Comparison of ENCODE assay signal across 18 cellular contexts in genomic region chr7:142925413-142925812, GRCh38. TPM values are rescaled to one million over a fixed set of nuclear protein-coding genes. Genes with fewer than 3 reads are reported as not detected.
DNase-seq lines count a peak whose midpoint lies in the region; ATAC-seq, FAIRE-seq and TF ChIP-seq lines count a peak whose summit lies in the region.
"Had no signal": no experiment of that assay in that cellular context is flagged by ENCODE, and none has a peak within 500 bp of the region (broad histone marks: within the 10 kb centered on the region; RNA-seq: fewer than 3 reads in every experiment).

No MANE protein-coding gene starts in this region.

- CTCF ChIA-PET in GM12878 (lab: Yijun Ruan, JAX) (interaction anchor here (1.6 kb wide), 1 partner anchor 30 kb away, joined by 4 read pairs; no protein-coding TSS in a partner anchor), Calu3 (lab: Charles Lee) (interaction anchor here (1.0 to 1.1 kb wide), 2 partner anchors 15 to 35 kb away, joined by 3 read pairs; no protein-coding TSS in a partner anchor)

- H3K27ac ChIP-seq in GM12878 (ENCODE audit: control insufficient read depth, insufficient read depth) = no peak overlapping the region
- H3K27ac ChIP-seq: left ventricle myocardium inferior, ovary, RWPE1 had no signal

- H3K4me3 Mint-ChIP-seq in Calu3 (ENCODE audit: low read depth, unreplicated experiment) = no peak overlapping the region
- H3K4me3 Mint-ChIP-seq: activated CD8-positive, alpha-beta memory T cell treated with anti-CD3 and anti-CD28 coated beads, Interleukin-2, amount 10 ng/mL, durations not matched to agents 7 days and 5 days; CD4-positive, CD25-positive, alpha-beta regulatory T cell; HFFc6 had no signal

- no peak overlapping the region for H3K4me2 ChIP-seq in GM12878 (ENCODE audit: control insufficient read depth, insufficient read depth)

- no peak for TF ChIP-seq EP300 in GM12878 (IDR thresholded peaks at IDR 0.05; ENCODE audit: borderline replicate concordance in 1 of 2, control insufficient read depth in 1 of 2, low read depth in 2 of 2, low read length in 2 of 2)

- RAD21 ChIA-PET in GM12878 (lab: Charles Lee; ENCODE audit: unreplicated experiment) = no interaction called here

- H3K79me2 ChIP-seq in GM12878 (ENCODE audit: control insufficient read depth, insufficient read depth, low read length) = no peaks in the 10 kb centered on the region

- peaks cover 67% of the 10 kb centered on the region for H3K27me3 Mint-ChIP-seq in Calu3 (ENCODE audit: unreplicated experiment)

- ATAC-seq in GM12878 = peak; percentile 36; the same call in 1 of the 3 replicates
- ATAC-seq: activated CD8-positive, alpha-beta memory T cell treated with anti-CD3 and anti-CD28 coated beads, Interleukin-2, amount 10 ng/mL, durations not matched to agents 7 days and 5 days had no signal

- peak; percentile 19 for DNase-seq in HuH-7 (ENCODE audit: low spot score)
- no peak for DNase-seq in GM12878 (ENCODE audit: low read depth, low spot score)
- peak; percentile 26 for DNase-seq in stimulated activated CD8-positive, alpha-beta memory T cell treated with anti-CD3 and anti-CD28 coated beads, Interleukin-4, amount 100 ng/mL, for 48 hours
- no peak for DNase-seq in HuH-7.5 (ENCODE audit: low spot score)
- DNase-seq in NOMO-1 treated with dmso at 0.1 percent for 144 hours (lab: John Stamatoyannopoulos, UW; ENCODE audit: unreplicated experiment) = no peak
- no peak for DNase-seq in Calu3
- DNase-seq: activated CD8-positive, alpha-beta memory T cell treated with anti-CD3 and anti-CD28 coated beads, Interleukin-2, amount 10 ng/mL, durations not matched to agents 7 days and 5 days; activated effector memory CD4-positive, alpha-beta T cell treated with Interleukin-2 at 50 U/mL for 16 hours; cerebellar nuclear complex; HFFc6; left ventricle myocardium inferior; ovary; stimulated activated CD4-positive, alpha-beta T cell treated with anti-CD3 and anti-CD28 coated beads, Interleukin-4, amount 100 ng/mL, for 1 hour had no signal

- H3K9me3 Mint-ChIP-seq in Calu3 (ENCODE audit: low read depth, unreplicated experiment) = no peaks in the 10 kb centered on the region

- 31% methylated on average over 12 of the region's 12 CpGs for WGBS in GM12878 (ENCODE audit: insufficient coverage, insufficient replicate concordance, low lambda C conversion rate, missing lambda C conversion rate)

- no peak for FAIRE-seq in GM12878 (lab: Jason Lieb, UNC)

- SMC1A ChIA-PET in GM12878 (lab: Charles Lee; ENCODE audit: uncharacterized antibody, unreplicated experiment) = no interaction called here

- H3K36me3 Mint-ChIP-seq in Calu3 (ENCODE audit: insufficient read depth, unreplicated experiment) = no peaks in the 10 kb centered on the region
- H3K36me3 Mint-ChIP-seq: activated CD8-positive, alpha-beta memory T cell treated with anti-CD3 and anti-CD28 coated beads, Interleukin-2, amount 10 ng/mL, durations not matched to agents 7 days and 5 days; CD4-positive, CD25-positive, alpha-beta regulatory T cell had no signal

- H3K36me3 ChIP-seq in GM12878 (ENCODE audit: control insufficient read depth in 2 of 2, insufficient read depth in 2 of 2, low read length in 1 of 2) = no peaks in the 10 kb centered on the region
- H3K36me3 ChIP-seq: left ventricle myocardium inferior, ovary had no signal

- H3K4me1 Mint-ChIP-seq in Calu3 (ENCODE audit: low read depth, unreplicated experiment) = no peaks in the 10 kb centered on the region
- H3K4me1 Mint-ChIP-seq: activated CD8-positive, alpha-beta memory T cell treated with anti-CD3 and anti-CD28 coated beads, Interleukin-2, amount 10 ng/mL, durations not matched to agents 7 days and 5 days; CD4-positive, CD25-positive, alpha-beta regulatory T cell had no signal

- no peak overlapping the region for H3K4me3 ChIP-seq in GM12878
- H3K4me3 ChIP-seq: left ventricle myocardium inferior, ovary had no signal

- no peak overlapping the region for H3K9ac ChIP-seq in GM12878 (ENCODE audit: control insufficient read depth, insufficient read depth, low read length)

- intact Hi-C loops in GM12878 (cut with micrococcal nuclease; ENCODE audit: unreplicated experiment) = no loop called here
- intact Hi-C loops in Calu3 (cut with micrococcal nuclease; ENCODE audit: unreplicated experiment) = no loop called here

- POLR2A ChIA-PET in GM12878 (lab: Charles Lee) = no interaction called here

- BruUV-seq in GM12878 (replicated peaks; lab: Mats Ljungman, UMichigan) = no TSS peak
- BruUV-seq in Calu3 (replicated peaks; lab: Mats Ljungman, UMichigan) = no TSS peak

- no peaks in the 10 kb centered on the region; the same call in 2 of the 3 replicates for H3K9me3 ChIP-seq in GM12878 (replicated peaks; ENCODE audit: control insufficient read depth, insufficient read depth, low read length)
- H3K9me3 ChIP-seq: left ventricle myocardium inferior, ovary had no signal

- peak; percentile 34; the same call in 1 of the 3 replicates for TF ChIP-seq CTCF in GM12872 (IDR thresholded peaks at IDR 0.05; ENCODE audit: insufficient read depth, low read depth, low read length)
- peak in 2 of 3 experiments; percentile 17 to 21; a peak in 1 of 6 replicates for TF ChIP-seq CTCF in GM12878 (IDR thresholded peaks at IDR 0.05 in 2 of 3, conservative IDR thresholded peaks at IDR 0.05 in 1 of 3; ENCODE audit: control insufficient read depth in 2 of 3, extremely low read depth in 1 of 3, insufficient read depth in 1 of 3, low read depth in 3 of 3, low read length in 3 of 3)
- no peak for TF ChIP-seq CTCF in Calu3 (IDR thresholded peaks at IDR 0.05; ENCODE audit: unreplicated experiment)

- H2AFZ ChIP-seq in GM12878 (ENCODE audit: control insufficient read depth, low read depth, low read length) = no peak overlapping the region

- H4K20me1 ChIP-seq in GM12878 (ENCODE audit: control insufficient read depth, insufficient read depth) = no peaks in the 10 kb centered on the region

- no peak for TF ChIP-seq POLR2A in GM12878 (IDR thresholded peaks at IDR 0.05; ENCODE audit: low read depth, low read length)

- H3K4me1 ChIP-seq in GM12878 (ENCODE audit: control insufficient read depth, insufficient read depth, low read length) = no peaks in the 10 kb centered on the region
- H3K4me1 ChIP-seq: left ventricle myocardium inferior had no signal

- no peaks in the 10 kb centered on the region; a peak in 3 of 4 replicates for H3K27me3 ChIP-seq in GM12878 (replicated peaks in 1 of 2; ENCODE audit: control insufficient read depth in 2 of 2, insufficient read depth in 2 of 2, low read length in 1 of 2)
- H3K27me3 ChIP-seq: ovary had no signal

- no peak for TF ChIP-seq RAD21 in GM12878 (IDR thresholded peaks at IDR 0.05; ENCODE audit: insufficient read depth, low read depth, low read length)

- in situ Hi-C loops in GM12878 (cut with MboI) = no loop called here

- H3K27ac Mint-ChIP-seq in Calu3 (ENCODE audit: unreplicated experiment) = no peak overlapping the region
- H3K27ac Mint-ChIP-seq: activated CD8-positive, alpha-beta memory T cell treated with anti-CD3 and anti-CD28 coated beads, Interleukin-2, amount 10 ng/mL, durations not matched to agents 7 days and 5 days; HFFc6 had no signal

RNA-seq across cellular contexts. Expression of gene TRPV5, which starts 8.1 kb away (rescaled TPM):
- 0.47 and 0.50 TPM in 2 replicates for total RNA-seq in GM12878 (2013; cell fraction: nucleolus; rRNA removed)
- total RNA-seq in GM12878 (2014; rRNA removed) (not detected in 2 replicates), GM12878 (2014; rRNA removed; fragmentation: Illumina TruSeq; extraction: Trizol) (not detected in 2 replicates), GM12878 (2021) (not detected in 2 replicates), Calu3 (2022) (not detected in 2 replicates)
- not detected for polyA plus RNA-seq in GM12878 (2011; ENCODE audit: low read depth)
- polyA plus RNA-seq in GM12878 (2011; rRNA removed) (not detected in 2 replicates), GM12878 (2014; fragmentation: Illumina TruSeq; extraction: Trizol) (not detected in 2 replicates), GM12878 (2014; fragmentation: Nextera tagmentation; extraction: Ambion mirVana) (not detected), GM12878 (2014; rRNA removed) (not detected in 2 replicates), GM12878 (2016; fragmentation: Nextera tagmentation; extraction: Ambion mirVana) (not detected)
- not detected in 2 replicates for polyA plus RNA-seq in GM12878 (2011; cell fraction: cytosol; rRNA removed)
- polyA plus RNA-seq in GM12878 (2011; cell fraction: nucleus; rRNA removed) = not detected in 2 replicates
- not detected in 2 replicates for polyA plus RNA-seq in GM12878 (2012)
- polyA minus RNA-seq in GM12878 (2011; rRNA and poly(A)+ RNA removed) = 0.37 TPM in 1 of 2 replicates, not detected in the other
- polyA minus RNA-seq in GM12878 (2011; cell fraction: cytosol; rRNA and poly(A)+ RNA removed) = not detected in 2 replicates
- polyA minus RNA-seq in GM12878 (2011; cell fraction: nucleus; rRNA and poly(A)+ RNA removed) = 0.12 TPM in 1 of 2 replicates, not detected in the other
- total RNA-seq: activated CD8-positive, alpha-beta memory T cell treated with anti-CD3 and anti-CD28 coated beads, Interleukin-2, amount 10 ng/mL, durations not matched to agents 7 days and 5 days; CD4-positive, CD25-positive, alpha-beta regulatory T cell; HFFc6; left ventricle myocardium inferior; ovary; T-helper 1 cell treated with Interleukin-12 subunit alpha and Interleukin-12 subunit beta and Interleukin-4 antibody, amounts not matched to agents 30 ng/mL and 1 ng/mL, for 36 hours; temporal lobe had no signal
- polyA plus RNA-seq: CD4-positive, CD25-positive, alpha-beta regulatory T cell; ovary had no signal

RNA-seq across cellular contexts. Expression of gene LLCFC1, which starts 13.9 kb away (rescaled TPM):
- not detected in 2 replicates for total RNA-seq in GM12878 (2013; cell fraction: nucleolus; rRNA removed)
- total RNA-seq in GM12878 (2014; rRNA removed) = not detected in 2 replicates
- total RNA-seq in GM12878 (2014; rRNA removed; fragmentation: Illumina TruSeq; extraction: Trizol) = not detected in 2 replicates
- total RNA-seq in GM12878 (2021) = not detected in 2 replicates
- not detected for polyA plus RNA-seq in GM12878 (2011; ENCODE audit: low read depth)
- not detected in 2 replicates for polyA plus RNA-seq in GM12878 (2011; rRNA removed)
- polyA plus RNA-seq in GM12878 (2011; cell fraction: cytosol; rRNA removed) = not detected in 2 replicates
- not detected in 2 replicates for polyA plus RNA-seq in GM12878 (2011; cell fraction: nucleus; rRNA removed)
- polyA plus RNA-seq in GM12878 (2012) = not detected in 2 replicates
- polyA plus RNA-seq in GM12878 (2014; fragmentation: Illumina TruSeq; extraction: Trizol) = not detected in 2 replicates
- polyA plus RNA-seq in GM12878 (2014; fragmentation: Nextera tagmentation; extraction: Ambion mirVana) = not detected
- not detected in 2 replicates for polyA plus RNA-seq in GM12878 (2014; rRNA removed)
- not detected for polyA plus RNA-seq in GM12878 (2016; fragmentation: Nextera tagmentation; extraction: Ambion mirVana)
- polyA minus RNA-seq in GM12878 (2011; rRNA and poly(A)+ RNA removed) = not detected in 2 replicates
- not detected in 2 replicates for polyA minus RNA-seq in GM12878 (2011; cell fraction: cytosol; rRNA and poly(A)+ RNA removed)
- not detected in 2 replicates for polyA minus RNA-seq in GM12878 (2011; cell fraction: nucleus; rRNA and poly(A)+ RNA removed)
- not detected in 2 replicates for total RNA-seq in Calu3 (2022)
- total RNA-seq: activated CD8-positive, alpha-beta memory T cell treated with anti-CD3 and anti-CD28 coated beads, Interleukin-2, amount 10 ng/mL, durations not matched to agents 7 days and 5 days; CD4-positive, CD25-positive, alpha-beta regulatory T cell; HFFc6; left ventricle myocardium inferior; ovary; T-helper 1 cell treated with Interleukin-12 subunit alpha and Interleukin-12 subunit beta and Interleukin-4 antibody, amounts not matched to agents 30 ng/mL and 1 ng/mL, for 36 hours; temporal lobe had no signal
- polyA plus RNA-seq: CD4-positive, CD25-positive, alpha-beta regulatory T cell; ovary had no signal

RNA-seq across cellular contexts. Expression of gene KEL, which starts 36.8 kb away (rescaled TPM):
- 6.7 and 9.0 TPM in 2 replicates for total RNA-seq in GM12878 (2013; cell fraction: nucleolus; rRNA removed)
- 0.05 TPM in 1 of 2 replicates, not detected in the other for total RNA-seq in GM12878 (2014; rRNA removed)
- 0.14 and 0.31 TPM in 2 replicates for total RNA-seq in GM12878 (2014; rRNA removed; fragmentation: Illumina TruSeq; extraction: Trizol)
- 0.28 and 1.7 TPM in 2 replicates for total RNA-seq in GM12878 (2021)
- polyA plus RNA-seq in GM12878 (2011; ENCODE audit: low read depth) = not detected
- polyA plus RNA-seq in GM12878 (2011; rRNA removed) = 0.12 and 0.13 TPM in 2 replicates
- 0.18 and 0.32 TPM in 2 replicates for polyA plus RNA-seq in GM12878 (2011; cell fraction: cytosol; rRNA removed)
- 0.91 and 1.2 TPM in 2 replicates for polyA plus RNA-seq in GM12878 (2011; cell fraction: nucleus; rRNA removed)
- 0.39 and 0.49 TPM in 2 replicates for polyA plus RNA-seq in GM12878 (2012)
- polyA plus RNA-seq in GM12878 (2014; fragmentation: Illumina TruSeq; extraction: Trizol) = 0.10 TPM in 1 of 2 replicates, not detected in the other
- under 1 TPM; 0.15 to 0.68 TPM for polyA plus RNA-seq in GM12878 (2014; fragmentation: Nextera tagmentation; extraction: Ambion mirVana)
- 0.05 and 0.18 TPM in 2 replicates for polyA plus RNA-seq in GM12878 (2014; rRNA removed)
- polyA plus RNA-seq in GM12878 (2016; fragmentation: Nextera tagmentation; extraction: Ambion mirVana) = under 1 TPM in 1 of 2 experiments, not detected in 1; 0.73 TPM
- polyA minus RNA-seq in GM12878 (2011; rRNA and poly(A)+ RNA removed) = 0.05 TPM in 1 of 2 replicates, not detected in the other
- polyA minus RNA-seq in GM12878 (2011; cell fraction: cytosol; rRNA and poly(A)+ RNA removed) = not detected in 2 replicates
- 1.8 and 2.2 TPM in 2 replicates for polyA minus RNA-seq in GM12878 (2011; cell fraction: nucleus; rRNA and poly(A)+ RNA removed)
- not detected in 2 replicates for total RNA-seq in Calu3 (2022)
- total RNA-seq: HFFc6 had no signal
- polyA plus RNA-seq: CD4-positive, CD25-positive, alpha-beta regulatory T cell had no signal

RNA-seq across cellular contexts. Expression of gene TRPV6, which starts 39.9 kb away (rescaled TPM):
- total RNA-seq in GM12878 (2013; cell fraction: nucleolus; rRNA removed) = 0.05 and 0.33 TPM in 2 replicates
- total RNA-seq in GM12878 (2014; rRNA removed) (not detected in 2 replicates), GM12878 (2014; rRNA removed; fragmentation: Illumina TruSeq; extraction: Trizol) (not detected in 2 replicates), GM12878 (2021) (not detected in 2 replicates), Calu3 (2022) (1.7 TPM in 2 replicates)
- not detected for polyA plus RNA-seq in GM12878 (2011; ENCODE audit: low read depth)
- polyA plus RNA-seq in GM12878 (2011; rRNA removed) (not detected in 2 replicates), GM12878 (2014; fragmentation: Illumina TruSeq; extraction: Trizol) (not detected in 2 replicates), GM12878 (2014; fragmentation: Nextera tagmentation; extraction: Ambion mirVana) (not detected), GM12878 (2014; rRNA removed) (not detected in 2 replicates), GM12878 (2016; fragmentation: Nextera tagmentation; extraction: Ambion mirVana) (not detected)
- polyA plus RNA-seq in GM12878 (2011; cell fraction: cytosol; rRNA removed) = not detected in 2 replicates
- polyA plus RNA-seq in GM12878 (2011; cell fraction: nucleus; rRNA removed) = 0.09 and 0.21 TPM in 2 replicates
- polyA plus RNA-seq in GM12878 (2012) = not detected in 2 replicates
- polyA minus RNA-seq in GM12878 (2011; rRNA and poly(A)+ RNA removed) = not detected in 2 replicates
- not detected in 2 replicates for polyA minus RNA-seq in GM12878 (2011; cell fraction: cytosol; rRNA and poly(A)+ RNA removed)
- not detected in 2 replicates for polyA minus RNA-seq in GM12878 (2011; cell fraction: nucleus; rRNA and poly(A)+ RNA removed)
- total RNA-seq: activated CD8-positive, alpha-beta memory T cell treated with anti-CD3 and anti-CD28 coated beads, Interleukin-2, amount 10 ng/mL, durations not matched to agents 7 days and 5 days; CD4-positive, CD25-positive, alpha-beta regulatory T cell; HFFc6; left ventricle myocardium inferior; T-helper 1 cell treated with Interleukin-12 subunit alpha and Interleukin-12 subunit beta and Interleukin-4 antibody, amounts not matched to agents 30 ng/mL and 1 ng/mL, for 36 hours had no signal

Comparison
In these comparisons a context has a peak if more than half of its experiments do, and no peak if none do; other contexts are left out.
1. DNase-seq: peak in HuH-7 (single experiment) and stimulated activated CD8-positive, alpha-beta memory T cell treated with anti-CD3 and anti-CD28 coated beads, Interleukin-4, amount 100 ng/mL, for 48 hours (single experiment); none in GM12878 (single experiment), HuH-7.5 (single experiment), NOMO-1 treated with dmso at 0.1 percent for 144 hours (single experiment) and Calu3 (single experiment).